14 cellular contexts compared by ENCODE assay signal in genomic region chr2:170819941-170820646, GRCh38. TPM values are rescaled to one million over a fixed set of nuclear protein-coding genes. Genes with fewer than 3 reads are reported as not detected.
DNase-seq lines count a peak whose midpoint lies in the region; ATAC-seq and TF ChIP-seq lines count a peak whose summit lies in the region.
"Had no signal": no experiment of that assay in that cellular context is flagged by ENCODE, and none has a peak within 500 bp of the region (broad histone marks: within the 10 kb centered on the region; RNA-seq: fewer than 3 reads in every experiment).

No MANE protein-coding gene starts in this region.

- H2BK120ac ChIP-seq in trophoblast cell (ENCODE audit: insufficient read depth, low read length, poor library complexity), result no peak overlapping the region

- H3K27me3 Mint-ChIP-seq in CD8-positive, alpha-beta T cell (ENCODE audit: low read depth), result peaks cover 72% of the 10 kb centered on the region

- H3K4me1 Mint-ChIP-seq in CD8-positive, alpha-beta T cell (ENCODE audit: low read depth), result peaks cover 60% of the 10 kb centered on the region

- H4K12ac ChIP-seq in trophoblast cell (ENCODE audit: low read depth, low read length), result no peak overlapping the region

- H4K8ac ChIP-seq in trophoblast cell (ENCODE audit: low read depth, low read length), result no peak overlapping the region

- no peak for DNase-seq in CD8-positive, alpha-beta T cell
- DNase-seq in Jurkat, Clone E6-1 (ENCODE audit: low read depth, low spot score), result no peak
- DNase-seq in trophoblast cell, result no peak
- no peak for DNase-seq in NCI-H2107 treated with DMSO at 0.1 percent for 48 hours (lab: John Stamatoyannopoulos, UW; ENCODE audit: unreplicated experiment)
- DNase-seq in EL, result no peak
- DNase-seq in NCI-H748 (lab: John Stamatoyannopoulos, UW; ENCODE audit: unreplicated experiment), result no peak
- DNase-seq: dermis blood vessel endothelial cell, GDM1, kidney glomerular epithelial cell, NCI-H1417 treated with DMSO at 0.1 percent for 48 hours had no signal

- no peak for TF ChIP-seq CTCF in CD8-positive, alpha-beta T cell (IDR thresholded peaks at IDR 0.05)

- H3K27ac Mint-ChIP-seq in CD8-positive, alpha-beta T cell, result no peak overlapping the region

- WGBS in trophoblast cell (ENCODE audit: extremely low coverage, insufficient coverage, insufficient read length), result no CpG with 5 or more reads among the region's 39 CpGs

- peaks cover 73% of the 10 kb centered on the region for H3K4me1 ChIP-seq in CD8-positive, alpha-beta T cell (ENCODE audit: insufficient read depth, low read length)
- H3K4me1 ChIP-seq in endocrine pancreas (ENCODE audit: control insufficient read depth, insufficient read depth, low read length), result no peaks in the 10 kb centered on the region
- H3K4me1 ChIP-seq in trophoblast cell (ENCODE audit: control insufficient read depth in 1 of 2, insufficient read depth in 2 of 2, low read length in 2 of 2), result peaks cover 38 to 39% of the 10 kb centered on the region in 2 experiments

- no peaks in the 10 kb centered on the region for H3K79me1 ChIP-seq in trophoblast cell (ENCODE audit: low read length)

- no peaks in the 10 kb centered on the region for H3K9me3 ChIP-seq in CD8-positive, alpha-beta T cell (ENCODE audit: low read length)
- H3K9me3 ChIP-seq in endocrine pancreas (ENCODE audit: control insufficient read depth, low read length) (no peaks in the 10 kb centered on the region), trophoblast cell (ENCODE audit: insufficient read depth, low read depth, low read length) (peaks cover 8% of the 10 kb centered on the region)

- peak overlapping the region; percentile 79 for H3K4me3 Mint-ChIP-seq in CD8-positive, alpha-beta T cell

- ATAC-seq in CD8-positive, alpha-beta T cell, result no peak
- no peak for ATAC-seq in HG03280 (IDR thresholded peaks at IDR 0.05; ENCODE audit: unreplicated experiment)

- no peak overlapping the region for H2AK5ac ChIP-seq in trophoblast cell (ENCODE audit: low read length)

- H3K18ac ChIP-seq in trophoblast cell (ENCODE audit: low read length), result no peak overlapping the region

- intact Hi-C loops in CD8-positive, alpha-beta T cell (cut with DNase I, micrococcal nuclease), result loop anchor here (5.0 to 10.0 kb wide), 5 partner anchors 52 to 1262 kb away; partner anchors contain the start of gene SP5 (in 1 of the 2)

- H3K14ac ChIP-seq in trophoblast cell (ENCODE audit: low read length), result no peak overlapping the region

- no peak overlapping the region for H3K4ac ChIP-seq in trophoblast cell (ENCODE audit: low read depth, low read length)

- no peaks in the 10 kb centered on the region for H3K79me2 ChIP-seq in trophoblast cell (ENCODE audit: control insufficient read depth, insufficient read depth, low read length, poor library complexity)

- H3K27me3 ChIP-seq in CD8-positive, alpha-beta T cell (ENCODE audit: insufficient read depth, low read length), result peaks cover 51% of the 10 kb centered on the region
- H3K27me3 ChIP-seq in endocrine pancreas (ENCODE audit: control insufficient read depth, insufficient read depth, low read length), result peaks cover 38% of the 10 kb centered on the region
- H3K27me3 ChIP-seq in trophoblast cell (ENCODE audit: insufficient read depth, low read length), result peaks cover 92% of the 10 kb centered on the region

- peak overlapping the region; percentile 33 for H3K4me2 ChIP-seq in trophoblast cell (ENCODE audit: low read length)

- H3K23ac ChIP-seq in trophoblast cell (ENCODE audit: low read length), result no peak overlapping the region

- H2BK5ac ChIP-seq in trophoblast cell (ENCODE audit: low read depth, low read length, poor library complexity), result no peak overlapping the region

- H3K4me3 ChIP-seq in CD8-positive, alpha-beta T cell (ENCODE audit: low read depth, low read length), result peak overlapping the region; percentile 53
- peak overlapping the region; percentile 25; the same call in 1 of the 2 replicates for H3K4me3 ChIP-seq in Jurkat, Clone E6-1 (ENCODE audit: low read length)
- H3K4me3 ChIP-seq in endocrine pancreas (ENCODE audit: control insufficient read depth, insufficient read depth, low read length), result peak overlapping the region; percentile 71
- H3K4me3 ChIP-seq in trophoblast cell (ENCODE audit: low read depth, low read length), result no peak overlapping the region

- no peak overlapping the region for H2BK12ac ChIP-seq in trophoblast cell (ENCODE audit: low read length)

- H2AFZ ChIP-seq in trophoblast cell (ENCODE audit: insufficient read depth, low read length, poor library complexity), result no peak overlapping the region

- no peaks in the 10 kb centered on the region for H3K9me3 Mint-ChIP-seq in CD8-positive, alpha-beta T cell

- POLR2A ChIA-PET in CD8-positive, alpha-beta T cell (lab: Charles Lee), result interaction anchor here (1.1 kb wide), 1 partner anchor 14 kb away, joined by 4 read pairs; no protein-coding TSS in a partner anchor

- H4K91ac ChIP-seq in trophoblast cell (ENCODE audit: low read depth, low read length), result no peak overlapping the region

- H3K9ac ChIP-seq in endocrine pancreas (ENCODE audit: control insufficient read depth, insufficient read depth, low read length), result no peak overlapping the region
- no peak overlapping the region for H3K9ac ChIP-seq in trophoblast cell (ENCODE audit: low read length)

- CTCF ChIA-PET in CD8-positive, alpha-beta T cell (lab: Charles Lee), result interaction anchor here (1.1 to 2.7 kb wide), 3 partner anchors 55 to 459 kb away, joined by 3 to 17 read pairs (median 4); no protein-coding TSS in a partner anchor

- H3K36me3 Mint-ChIP-seq in CD8-positive, alpha-beta T cell, result no peaks in the 10 kb centered on the region

- no peak overlapping the region for H3K27ac ChIP-seq in CD8-positive, alpha-beta T cell (ENCODE audit: low read depth, low read length)
- H3K27ac ChIP-seq in trophoblast cell (ENCODE audit: low read depth, low read length), result no peak overlapping the region
- H3K27ac ChIP-seq: RWPE1 had no signal

- no peaks in the 10 kb centered on the region for H3K36me3 ChIP-seq in CD8-positive, alpha-beta T cell (ENCODE audit: insufficient read depth, low read length)
- H3K36me3 ChIP-seq in endocrine pancreas (ENCODE audit: control insufficient read depth, insufficient read depth, low read length) (no peaks in the 10 kb centered on the region), trophoblast cell (ENCODE audit: control insufficient read depth in 1 of 2, insufficient read depth in 2 of 2, low read length in 2 of 2) (no peaks in the 10 kb centered on the region)

RNA-seq across cellular contexts. Expression of gene GAD1, which starts 3.4 kb away (rescaled TPM):
- not detected for total RNA-seq in CD8-positive, alpha-beta T cell
- polyA plus RNA-seq in Jurkat, Clone E6-1 (2012; ENCODE audit: insufficient read depth, insufficient read length), result 0.93 TPM
- 0.44 and 0.51 TPM in 2 replicates for polyA plus RNA-seq in trophoblast cell (2013)
- total RNA-seq: dermis blood vessel endothelial cell had no signal

RNA-seq across cellular contexts. Expression of gene ERICH2, which starts 49.9 kb away (rescaled TPM):
- total RNA-seq in CD8-positive, alpha-beta T cell, result not detected
- polyA plus RNA-seq in Jurkat, Clone E6-1 (2012; ENCODE audit: insufficient read depth, insufficient read length), result not detected
- 0.21 and 0.45 TPM in 2 replicates for polyA plus RNA-seq in trophoblast cell (2013)
- total RNA-seq: dermis blood vessel endothelial cell, urinary bladder had no signal
